ENCODE assay signal across 8 cellular contexts in genomic region chr16:88743693-88744519, GRCh38. TPM values are rescaled to one million over a fixed set of nuclear protein-coding genes. Genes with fewer than 3 reads are reported as not detected.
DNase-seq lines count a peak whose midpoint lies in the region; ATAC-seq and TF ChIP-seq lines count a peak whose summit lies in the region.

No MANE protein-coding gene starts in this region.

- H3K4me1 ChIP-seq in MM.1S (ENCODE audit: low read length): no peaks in the 10 kb centered on the region

- H3K9ac ChIP-seq in MM.1S (ENCODE audit: low read length): no peak overlapping the region

- 0 out of 2 replicates have a peak, but pooled peaks cover 3% of the 10 kb centered on the region for H4K20me1 ChIP-seq in MM.1S (ENCODE audit: insufficient read depth, low read length)

- H3K27ac ChIP-seq in MM.1S (ENCODE audit: low read length) (no peak overlapping the region), caudate nucleus (ENCODE audit: low read depth, low read length) (no peak overlapping the region)

- no peaks in the 10 kb centered on the region for H3F3A ChIP-seq in MM.1S (ENCODE audit: insufficient read depth, low read length)

- DNase-seq in EL (peak; percentile 57), MM.1S (no peak), caudate nucleus (lab: John Stamatoyannopoulos, UW) (peak in 48 of 61 donors; percentile 9 to 62 (median 32)), kidney epithelial cell (ENCODE audit: low read depth) (no peak)
- DNase-seq in activated CD4-positive, CD25-positive, alpha-beta regulatory T cell treated with anti-CD3 and anti-CD28 coated beads, Interleukin-2, amount 50 U/mL, for 72 hours: peak; percentile 75
- DNase-seq in stimulated activated CD4-positive, alpha-beta T cell treated with anti-CD3 and anti-CD28 coated beads, Interleukin-2, amount 100 ng/mL, for 24 hours: peak; percentile 84 to 85

- TF ChIP-seq CTCF in MM.1S (IDR thresholded peaks at IDR 0.05; ENCODE audit: low read length) (peak; percentile 51), kidney epithelial cell (IDR thresholded peaks at IDR 0.05; ENCODE audit: insufficient read depth, low read length, poor library complexity, severe bottlenecking) (peak; percentile 92)

- H3K79me2 ChIP-seq in MM.1S (ENCODE audit: low read length): peaks cover 45% of the 10 kb centered on the region

- no peaks in the 10 kb centered on the region for H3K9me2 ChIP-seq in MM.1S (replicated peaks; ENCODE audit: insufficient read depth, low read length)

- ATAC-seq in GM21576 (IDR thresholded peaks at IDR 0.05; ENCODE audit: unreplicated experiment) (no peak), HG03521 (IDR thresholded peaks at IDR 0.05; ENCODE audit: unreplicated experiment) (no peak)

- H3K9me3 ChIP-seq in MM.1S (replicated peaks; ENCODE audit: insufficient read depth, low read length): no peaks in the 10 kb centered on the region

- H3K4me3 ChIP-seq in MM.1S (ENCODE audit: low read length) (no peak overlapping the region), kidney epithelial cell (ENCODE audit: low read depth, low read length) (no peak overlapping the region)

- H3K36me3 ChIP-seq in MM.1S (replicated peaks; ENCODE audit: insufficient read depth, low read length) (no peaks in the 10 kb centered on the region), kidney epithelial cell (ENCODE audit: control insufficient read depth, insufficient read depth, low read length) (peaks cover 2% of the 10 kb centered on the region)

- H3K4me2 ChIP-seq in MM.1S (ENCODE audit: low read depth, low read length): no peak overlapping the region

- no peak overlapping the region for H2AFZ ChIP-seq in MM.1S (ENCODE audit: low read length)

- H3K27me3 ChIP-seq in MM.1S (replicated peaks; ENCODE audit: insufficient read depth, low read length) (no peaks in the 10 kb centered on the region), kidney epithelial cell (ENCODE audit: control insufficient read depth, insufficient read depth, low read length) (no peaks in the 10 kb centered on the region)

RNA-seq across cellular contexts. Expression of gene CTU2, which starts 37.6 kb away (rescaled TPM):
- 12.8 and 17.1 TPM in 2 replicates for total RNA-seq in kidney epithelial cell

RNA-seq across cellular contexts. Expression of gene RNF166, which starts 37.7 kb away (rescaled TPM):
- 30.3 and 33.0 TPM in 2 replicates for total RNA-seq in kidney epithelial cell

RNA-seq across cellular contexts. Expression of gene PIEZO1, which starts 41.1 kb away (rescaled TPM):
- total RNA-seq in kidney epithelial cell: 309 and 349 TPM in 2 replicates

RNA-seq across cellular contexts. Expression of gene SNAI3, which starts 57.6 kb away (rescaled TPM):
- total RNA-seq in kidney epithelial cell: 0.82 and 1.1 TPM in 2 replicates

RNA-seq across cellular contexts. Expression of gene CDT1, which starts 59.7 kb away (rescaled TPM):
- 11.3 and 14.5 TPM in 2 replicates for total RNA-seq in kidney epithelial cell

Comparison
In these comparisons a context has a peak if more than half of its experiments do, and no peak if none do; other contexts are left out.
1. DNase-seq: peak in EL (single experiment), activated CD4-positive, CD25-positive, alpha-beta regulatory T cell treated with anti-CD3 and anti-CD28 coated beads, Interleukin-2, amount 50 U/mL, for 72 hours (single experiment), caudate nucleus (48 of 61) and stimulated activated CD4-positive, alpha-beta T cell treated with anti-CD3 and anti-CD28 coated beads, Interleukin-2, amount 100 ng/mL, for 24 hours (2 of 2); none in MM.1S (single experiment) and kidney epithelial cell (single experiment).